In genomic region chrX:11758400-11759171, GRCh38 we compare ENCODE assay signal across 8 cellular contexts. TPM values are rescaled to one million over a fixed set of nuclear protein-coding genes. Genes with fewer than 3 reads are reported as not detected.
DNase-seq lines count a peak whose midpoint lies in the region; TF ChIP-seq lines count a peak whose summit lies in the region.

No MANE protein-coding gene starts in this region.

- H3K27ac ChIP-seq in DOHH2 (ENCODE audit: low read depth, low read length) (peak overlapping the region; percentile 96), GM23248 (peak overlapping the region; percentile 95)

- peaks cover 23% of the 10 kb centered on the region for H3K4me1 Mint-ChIP-seq in activated naive CD4-positive, alpha-beta T cell treated with anti-CD3 and anti-CD28 coated beads, Interleukin-2, amount 10 ng/mL, durations not matched to agents 7 days and 5 days

- peaks cover 10% of the 10 kb centered on the region for H3F3A ChIP-seq in DOHH2 (ENCODE audit: control insufficient read depth, insufficient read depth)
- peaks cover 29% of the 10 kb centered on the region; the same call in 1 of the 2 replicates for H3F3A ChIP-seq in GM23248 (ENCODE audit: insufficient read depth)

- peaks cover 25% of the 10 kb centered on the region for H3K36me3 Mint-ChIP-seq in activated naive CD4-positive, alpha-beta T cell treated with anti-CD3 and anti-CD28 coated beads, Interleukin-2, amount 10 ng/mL, durations not matched to agents 7 days and 5 days

- H3K9me3 Mint-ChIP-seq in activated naive CD4-positive, alpha-beta T cell treated with anti-CD3 and anti-CD28 coated beads, Interleukin-2, amount 10 ng/mL, durations not matched to agents 7 days and 5 days = no peaks in the 10 kb centered on the region

- peak overlapping the region; percentile 77 for H2AFZ ChIP-seq in GM23248

- H3K27me3 Mint-ChIP-seq in activated naive CD4-positive, alpha-beta T cell treated with anti-CD3 and anti-CD28 coated beads, Interleukin-2, amount 10 ng/mL, durations not matched to agents 7 days and 5 days = peaks cover 27% of the 10 kb centered on the region

- H3K27ac Mint-ChIP-seq in activated naive CD4-positive, alpha-beta T cell treated with anti-CD3 and anti-CD28 coated beads, Interleukin-2, amount 10 ng/mL, durations not matched to agents 7 days and 5 days = peak overlapping the region; percentile 98

- H4K20me1 ChIP-seq in DOHH2 (ENCODE audit: control insufficient read depth, insufficient read depth, low read depth, low read length) = no peaks in the 10 kb centered on the region
- H4K20me1 ChIP-seq in GM23248 (ENCODE audit: insufficient read depth) = no peaks in the 10 kb centered on the region

- H3K4me3 Mint-ChIP-seq in activated naive CD4-positive, alpha-beta T cell treated with anti-CD3 and anti-CD28 coated beads, Interleukin-2, amount 10 ng/mL, durations not matched to agents 7 days and 5 days = peak overlapping the region; percentile 97

- H3K4me2 ChIP-seq in DOHH2 (ENCODE audit: low read length) (peak overlapping the region; percentile 86), GM23248 (ENCODE audit: unreplicated experiment) (peak overlapping the region; percentile 92)

- in situ Hi-C loops in GM23248 (cut with MboI) = loop anchor here (25.0 kb wide), 1 partner anchor 621 kb away; no protein-coding TSS in a partner anchor

- peak overlapping the region; percentile 99 for H3K9ac ChIP-seq in GM23248

- CTCF ChIA-PET in activated naive CD4-positive, alpha-beta T cell treated with anti-CD3 and anti-CD28 coated beads, Interleukin-2, amount 10 ng/mL, durations not matched to agents 7 days and 5 days (lab: Charles Lee) = interaction anchor here (0.6 to 1.5 kb wide), 7 partner anchors 9 to 32 kb away, joined by 3 to 9 read pairs (median 4); no protein-coding TSS in a partner anchor

- H3K9me3 ChIP-seq in DOHH2 (ENCODE audit: control insufficient read depth, insufficient read depth, low read length) (no peaks in the 10 kb centered on the region), GM23248 (ENCODE audit: low read depth) (no peaks in the 10 kb centered on the region), MG63 (no peaks in the 10 kb centered on the region)

- peaks cover 7% of the 10 kb centered on the region; the same call in 1 of the 2 replicates for H3K27me3 ChIP-seq in DOHH2 (ENCODE audit: control insufficient read depth, low read length)
- no peaks in the 10 kb centered on the region for H3K27me3 ChIP-seq in GM23248 (replicated peaks; ENCODE audit: insufficient read depth)
- no peaks in the 10 kb centered on the region for H3K27me3 ChIP-seq in MG63

- peak overlapping the region; percentile 89 for H3K4me3 ChIP-seq in DOHH2 (ENCODE audit: low read length)
- H3K4me3 ChIP-seq in GM23248 = peak overlapping the region; percentile 86
- H3K4me3 ChIP-seq in MG63 = peak overlapping the region; percentile 73

- DNase-seq in GM23248 (peak; percentile 89), MG63 (peak; percentile 81), SK-N-DZ (ENCODE audit: low spot score) (peak; percentile 77), germinal center (ENCODE audit: low spot score) (peak; percentile 79), occipital lobe (lab: John Stamatoyannopoulos, UW) (peak; percentile 62), superior temporal gyrus (ENCODE audit: extremely low spot score) (peak; percentile 81)
- DNase-seq in activated naive CD4-positive, alpha-beta T cell treated with anti-CD3 and anti-CD28 coated beads, Interleukin-2, amount 10 ng/mL, durations not matched to agents 7 days and 5 days = peak; percentile 91

- H3K36me3 ChIP-seq in DOHH2 (ENCODE audit: control insufficient read depth, low read length) (peaks cover 27% of the 10 kb centered on the region), GM23248 (ENCODE audit: low read depth) (peaks cover 27% of the 10 kb centered on the region; the same call in 1 of the 2 replicates), MG63 (peaks cover 21% of the 10 kb centered on the region)

- peaks cover 15% of the 10 kb centered on the region for H3K79me2 ChIP-seq in DOHH2 (ENCODE audit: control insufficient read depth, low read length)
- H3K79me2 ChIP-seq in GM23248 (ENCODE audit: insufficient read depth) = peaks cover 15% of the 10 kb centered on the region

- 1% methylated on average over 25 to 35 of the region's 66 CpGs for WGBS in GM23248 (ENCODE audit: low coverage in 1 of 2, low lambda C conversion rate in 2 of 2, missing lambda C conversion rate in 2 of 2), 2 experiments

- TF ChIP-seq CTCF in DOHH2 (IDR thresholded peaks at IDR 0.05; ENCODE audit: low read depth, low read length, poor library complexity, severe bottlenecking) = peak; percentile 49

- H3K4me1 ChIP-seq in DOHH2 (ENCODE audit: control insufficient read depth, low read length) (peaks cover 13% of the 10 kb centered on the region), GM23248 (ENCODE audit: insufficient read depth) (peaks cover 14% of the 10 kb centered on the region)

- H3K9me2 ChIP-seq in DOHH2 (replicated peaks; ENCODE audit: control insufficient read depth, low read length) (no peaks in the 10 kb centered on the region), GM23248 (ENCODE audit: insufficient read depth) (no peaks in the 10 kb centered on the region)

RNA-seq across cellular contexts. Expression of gene MSL3, which starts 0.5 kb away (rescaled TPM):
- total RNA-seq in GM23248 (2014; rRNA removed; shearing (Covaris generic)) = 19.6 and 34.6 TPM in 2 replicates
- polyA plus RNA-seq in GM23248 (2016; fragmentation: Nextera tagmentation; extraction: Ambion mirVana) = 24.8 and 26.8 TPM in 2 replicates
- 33.9 and 36.5 TPM in 2 replicates for total RNA-seq in MG63 (2014; rRNA removed; shearing (Covaris generic); ENCODE audit: low replicate concordance)
- polyA plus RNA-seq in SK-N-DZ (2014; cell fraction: cytosol; rRNA removed) = 20.8 and 21.3 TPM in 2 replicates
- polyA plus RNA-seq in SK-N-DZ (2014; cell fraction: nucleus; rRNA removed) = 46.3 and 73.6 TPM in 2 replicates
- 30.6 TPM for total RNA-seq in occipital lobe

Comparison
In these comparisons a context has a peak if more than half of its experiments do, and no peak if none do; other contexts are left out.
1. Peak in every context shown above with its lines: DNase-seq, H3K4me3 ChIP-seq and H3K27ac ChIP-seq.